ENCODE assay signal across 24 cellular contexts in genomic region chr4:98613453-98614075, GRCh38. TPM values are rescaled to one million over a fixed set of nuclear protein-coding genes. Genes with fewer than 3 reads are reported as not detected.
DNase-seq lines count a peak whose midpoint lies in the region; ATAC-seq, FAIRE-seq and TF ChIP-seq lines count a peak whose summit lies in the region.
"Had no signal": no experiment of that assay in that cellular context is flagged by ENCODE, and none has a peak within 500 bp of the region (broad histone marks: within the 10 kb centered on the region; RNA-seq: fewer than 3 reads in every experiment).

No MANE protein-coding gene starts in this region.

- CTCF ChIA-PET in K562 (lab: Yijun Ruan, JAX; ENCODE audit: low intra/inter-chr PET ratio): no interaction called here

- no peaks in the 10 kb centered on the region for H3K27me3 Mint-ChIP-seq in T-helper 1 cell treated with Interleukin-12 subunit alpha and Interleukin-12 subunit beta and Interleukin-4 antibody, amounts not matched to agents 30 μg/mL and 1 μg/mL, for 36 hours (ENCODE audit: low read depth)
- H3K27me3 Mint-ChIP-seq: CD4-positive, alpha-beta memory T cell; memory B cell had no signal

- H2BK120ac ChIP-seq in trophoblast cell (ENCODE audit: insufficient read depth, low read length, poor library complexity): no peak overlapping the region

- no peak overlapping the region for H4K12ac ChIP-seq in trophoblast cell (ENCODE audit: low read depth, low read length)

- peaks cover 3% of the 10 kb centered on the region for H3K36me3 Mint-ChIP-seq in T-helper 1 cell treated with Interleukin-12 subunit alpha and Interleukin-12 subunit beta and Interleukin-4 antibody, amounts not matched to agents 30 μg/mL and 1 μg/mL, for 36 hours (ENCODE audit: low read depth)
- H3K36me3 Mint-ChIP-seq: CD4-positive, alpha-beta memory T cell; memory B cell; natural killer cell had no signal

- WGBS in K562 (ENCODE audit: insufficient coverage, low coverage, missing lambda C conversion rate): 15% methylated on average over 4 of the region's 4 CpGs
- 54 to 72% methylated on average over 2 to 3 of the region's 4 CpGs for WGBS in mesodermal cell (ENCODE audit: insufficient coverage in 2 of 2), 2 experiments
- WGBS in trophoblast cell (ENCODE audit: extremely low coverage, insufficient coverage, insufficient read length): no CpG with 5 or more reads among the region's 4 CpGs

- H3K9me3 ChIP-seq in K562 (replicated peaks; ENCODE audit: control insufficient read depth, insufficient read depth, low read depth, low read length) (no peaks in the 10 kb centered on the region), mesodermal cell (ENCODE audit: control insufficient read depth, low read length) (no peaks in the 10 kb centered on the region), uterus (no peaks in the 10 kb centered on the region), trophoblast cell (ENCODE audit: insufficient read depth, low read depth, low read length) (no peaks in the 10 kb centered on the region)
- H3K9me3 ChIP-seq: esophagus squamous epithelium had no signal

- no peak overlapping the region for H3K23ac ChIP-seq in trophoblast cell (ENCODE audit: low read length)

- H3K4me2 ChIP-seq in K562 (ENCODE audit: insufficient read depth, low read length) (no peak overlapping the region), trophoblast cell (ENCODE audit: low read length) (no peak overlapping the region)

- no peak overlapping the region for H2AFZ ChIP-seq in K562 (ENCODE audit: low read depth, low read length)
- no peak overlapping the region for H2AFZ ChIP-seq in trophoblast cell (ENCODE audit: insufficient read depth, low read length, poor library complexity)

- H3K9ac ChIP-seq in K562 (ENCODE audit: insufficient read depth in 1 of 2, low read depth in 2 of 2, low read length in 2 of 2) (no peak overlapping the region), trophoblast cell (ENCODE audit: low read length) (no peak overlapping the region)

- no TSS peak for BruUV-seq in K562 (replicated peaks; lab: Mats Ljungman, UMichigan)

- in situ Hi-C loops in K562 (cut with MboI): no loop called here

- H3K4me3 Mint-ChIP-seq in T-helper 1 cell treated with Interleukin-12 subunit alpha and Interleukin-12 subunit beta and Interleukin-4 antibody, amounts not matched to agents 30 μg/mL and 1 μg/mL, for 36 hours: no peak overlapping the region
- H3K4me3 Mint-ChIP-seq: natural killer cell had no signal

- H4K91ac ChIP-seq in trophoblast cell (ENCODE audit: low read depth, low read length): no peak overlapping the region

- POLR2A ChIA-PET in K562 (lab: Yijun Ruan, JAX): no interaction called here

- TF ChIP-seq RAD21 in K562 (CRISPR knock-in tag; conservative IDR thresholded peaks at IDR 0.05 in 1 of 2, IDR thresholded peaks at IDR 0.05 in 1 of 2): no peak

- H3K14ac ChIP-seq in trophoblast cell (ENCODE audit: low read length): no peak overlapping the region

- TF ChIP-seq POLR2A in K562 (conservative IDR thresholded peaks at IDR 0.05) (no peak), uterus (IDR thresholded peaks at IDR 0.05) (no peak)

- TF ChIP-seq EP300 in K562 (IDR thresholded peaks at IDR 0.05; ENCODE audit: low read length): no peak

- H3K4me3 ChIP-seq in K562: no peak overlapping the region
- no peak overlapping the region for H3K4me3 ChIP-seq in mesodermal cell (ENCODE audit: extremely low read depth, insufficient read depth, low read length, poor library complexity, severe bottlenecking)
- no peak overlapping the region for H3K4me3 ChIP-seq in uterus
- H3K4me3 ChIP-seq in trophoblast cell (ENCODE audit: low read depth, low read length): no peak overlapping the region
- H3K4me3 ChIP-seq: esophagus squamous epithelium had no signal

- H2BK12ac ChIP-seq in trophoblast cell (ENCODE audit: low read length): no peak overlapping the region

- no peaks in the 10 kb centered on the region for H3K9me3 Mint-ChIP-seq in T-helper 1 cell treated with Interleukin-12 subunit alpha and Interleukin-12 subunit beta and Interleukin-4 antibody, amounts not matched to agents 30 μg/mL and 1 μg/mL, for 36 hours
- H3K9me3 Mint-ChIP-seq: CD4-positive, alpha-beta memory T cell; memory B cell; natural killer cell had no signal

- no peak for TF ChIP-seq CTCF in K562 (IDR thresholded peaks at IDR 0.05 in 2 of 3, conservative IDR thresholded peaks at IDR 0.05 in 1 of 3; ENCODE audit: insufficient read depth in 2 of 3, low read depth in 1 of 3, low read length in 3 of 3)
- no peak for TF ChIP-seq CTCF in uterus (IDR thresholded peaks at IDR 0.05)

- no peaks in the 10 kb centered on the region for H3K36me3 ChIP-seq in K562 (ENCODE audit: control insufficient read depth, insufficient read depth, low read length)
- H3K36me3 ChIP-seq in mesodermal cell (ENCODE audit: control insufficient read depth, insufficient read depth, low read length): no peaks in the 10 kb centered on the region
- H3K36me3 ChIP-seq in uterus: no peaks in the 10 kb centered on the region
- no peaks in the 10 kb centered on the region for H3K36me3 ChIP-seq in trophoblast cell (ENCODE audit: control insufficient read depth in 1 of 2, insufficient read depth in 2 of 2, low read length in 2 of 2)
- H3K36me3 ChIP-seq: esophagus squamous epithelium had no signal

- H3K27me3 ChIP-seq in K562 (ENCODE audit: control insufficient read depth in 2 of 2, insufficient read depth in 2 of 2, low read length in 2 of 2) (peaks cover 2 to 21% of the 10 kb centered on the region in 2 experiments; a peak in 3 of 5 replicates), uterus (no peaks in the 10 kb centered on the region), trophoblast cell (ENCODE audit: insufficient read depth, low read length) (no peaks in the 10 kb centered on the region)
- H3K27me3 ChIP-seq: esophagus squamous epithelium had no signal

- ATAC-seq in K562: no peak
- ATAC-seq in left cardiac atrium: no peak
- ATAC-seq: natural killer cell, sciatic nerve had no signal

- H2AK5ac ChIP-seq in trophoblast cell (ENCODE audit: low read length): no peak overlapping the region

- no peak for FAIRE-seq in K562 (lab: Jason Lieb, UNC)
- FAIRE-seq: G401.6, TTC549 had no signal

- no peak overlapping the region for H3K4ac ChIP-seq in trophoblast cell (ENCODE audit: low read depth, low read length)

- H2BK5ac ChIP-seq in trophoblast cell (ENCODE audit: low read depth, low read length, poor library complexity): no peak overlapping the region

- no peaks in the 10 kb centered on the region for H3K9me1 ChIP-seq in K562 (ENCODE audit: control insufficient read depth, insufficient read depth, low read length)

- peaks cover 29% of the 10 kb centered on the region for H3K4me1 Mint-ChIP-seq in T-helper 1 cell treated with Interleukin-12 subunit alpha and Interleukin-12 subunit beta and Interleukin-4 antibody, amounts not matched to agents 30 μg/mL and 1 μg/mL, for 36 hours (ENCODE audit: low read depth)

- no peaks in the 10 kb centered on the region for H3K79me2 ChIP-seq in K562 (ENCODE audit: control insufficient read depth, insufficient read depth, low read length)
- H3K79me2 ChIP-seq in trophoblast cell (ENCODE audit: control insufficient read depth, insufficient read depth, low read length, poor library complexity): no peaks in the 10 kb centered on the region

- H4K20me1 ChIP-seq in K562 (replicated peaks; ENCODE audit: control insufficient read depth, insufficient read depth, low read length): no peaks in the 10 kb centered on the region

- DNase-seq in T-helper 1 cell (no peak), K562 (ENCODE audit: extremely low read depth in 1 of 4, low spot score in 3 of 4) (no peak), uterus (no peak), trophoblast cell (no peak), left cardiac atrium (no peak), SIG-M5 (lab: John Stamatoyannopoulos, UW) (no peak)
- DNase-seq: activated naive CD4-positive, alpha-beta T cell treated with anti-CD3 and anti-CD28 coated beads, Interleukin-2, amount 50 U/mL, for 16 hours; activated T-cell treated with anti-CD3 and anti-CD28 coated beads, Interleukin-2, amount 50 U/mL, for 48 hours; aorta; CD4-positive, alpha-beta memory T cell; DMS153; esophagus squamous epithelium; HCEC 1CT; natural killer cell; NCI-H1694; NCI-H748 treated with DMSO at 0.1 percent for 48 hours; SW 1271 had no signal

- intact Hi-C loops in K562 (cut with micrococcal nuclease): no loop called here
- intact Hi-C loops in uterus (cut with DNase I; ENCODE audit: low total_unique reads): no loop called here
- intact Hi-C loops in left cardiac atrium (cut with DNase I): no loop called here

- peak overlapping the region; percentile 6 for H3K27ac Mint-ChIP-seq in T-helper 1 cell treated with Interleukin-12 subunit alpha and Interleukin-12 subunit beta and Interleukin-4 antibody, amounts not matched to agents 30 μg/mL and 1 μg/mL, for 36 hours
- H3K27ac Mint-ChIP-seq: memory B cell had no signal

- H3K27ac ChIP-seq in K562 (ENCODE audit: extremely low read depth, low read depth, low read length) (no peak overlapping the region), mesodermal cell (ENCODE audit: low read depth, low read length, severe bottlenecking) (peak overlapping the region; percentile 37), uterus (peak overlapping the region; percentile 38 to 63), trophoblast cell (ENCODE audit: low read depth, low read length) (no peak overlapping the region)
- H3K27ac ChIP-seq: 22Rv1, esophagus squamous epithelium had no signal

- H4K8ac ChIP-seq in trophoblast cell (ENCODE audit: low read depth, low read length): no peak overlapping the region

- H3K4me1 ChIP-seq in K562 (replicated peaks in 1 of 2; ENCODE audit: control insufficient read depth in 2 of 2, insufficient read depth in 2 of 2, low read length in 2 of 2) (no peaks in the 10 kb centered on the region), mesodermal cell (ENCODE audit: control insufficient read depth, insufficient read depth, low read length, poor library complexity, severe bottlenecking) (peaks cover 58% of the 10 kb centered on the region), uterus (peaks cover 0 to 8% of the 10 kb centered on the region in 2 donors), trophoblast cell (ENCODE audit: control insufficient read depth in 1 of 2, insufficient read depth in 2 of 2, low read length in 2 of 2) (no peaks in the 10 kb centered on the region)

- H3K18ac ChIP-seq in trophoblast cell (ENCODE audit: low read length): no peak overlapping the region

- no peaks in the 10 kb centered on the region for H3K79me1 ChIP-seq in trophoblast cell (ENCODE audit: low read length)

RNA-seq across cellular contexts. Expression of gene TSPAN5, which starts 44.8 kb away (rescaled TPM):
- total RNA-seq in K562 (2011; cell fraction: chromatin; rRNA removed; ENCODE audit: low replicate concordance): 1.8 and 1.9 TPM in 2 replicates
- total RNA-seq in K562 (2011; cell fraction: nucleolus; rRNA removed): 0.79 and 3.2 TPM in 2 replicates
- 0.59 and 2.9 TPM in 2 replicates for total RNA-seq in K562 (2011; cell fraction: nucleoplasm; rRNA removed)
- 0.61 and 0.86 TPM in 2 replicates for total RNA-seq in K562 (2014; rRNA removed)
- total RNA-seq in K562 (2014; rRNA removed; fragmentation: Illumina TruSeq; extraction: Trizol): 0.69 and 0.80 TPM in 2 replicates
- 0.38 and 0.58 TPM in 2 replicates for total RNA-seq in K562 (2015; rRNA removed; fragmentation: Illumina TruSeq; extraction: Trizol)
- total RNA-seq in K562 (2021): 1.5 TPM in 2 replicates
- 0.60 and 6.6 TPM in 2 replicates for polyA plus RNA-seq in K562 (2011; rRNA removed)
- 0.59 and 3.8 TPM in 2 replicates for polyA plus RNA-seq in K562 (2011; cell fraction: cytosol; rRNA removed)
- polyA plus RNA-seq in K562 (2011; cell fraction: nucleus; rRNA removed): 0.51 and 3.1 TPM in 2 replicates
- polyA plus RNA-seq in K562 (2012): 1.2 and 1.5 TPM in 2 replicates
- polyA plus RNA-seq in K562 (2014; fragmentation: Illumina TruSeq; extraction: Trizol): 0.88 and 1.1 TPM in 2 replicates
- polyA plus RNA-seq in K562 (2014; fragmentation: Nextera tagmentation; extraction: Ambion mirVana): under 1 TPM; 0.59 to 0.73 TPM
- polyA plus RNA-seq in K562 (2014; rRNA removed): 0.62 and 1.2 TPM in 2 replicates
- 0.93 and 5.2 TPM in 2 replicates for polyA minus RNA-seq in K562 (2011; rRNA and poly(A)+ RNA removed)
- polyA minus RNA-seq in K562 (2011; cell fraction: cytosol; rRNA and poly(A)+ RNA removed): 4.5 TPM in 1 of 2 replicates, not detected in the other
- polyA minus RNA-seq in K562 (2011; cell fraction: nucleus; rRNA and poly(A)+ RNA removed): 0.22 and 1.9 TPM in 2 replicates
- polyA plus RNA-seq in mesodermal cell (2013, experiment 1 of 2): 66.2 TPM
- polyA plus RNA-seq in mesodermal cell (2013, experiment 2 of 2): 69.8 TPM
- total RNA-seq in uterus: 10 to 100 TPM; 15.9 to 45.3 (median 30.3) TPM
- polyA plus RNA-seq in trophoblast cell (2013): 9.9 and 10.3 TPM in 2 replicates
- 1 to 10 TPM; 1.3 to 2.0 TPM for total RNA-seq in left cardiac atrium

Comparison
In these comparisons a context has a peak if more than half of its experiments do, and no peak if none do; other contexts are left out.
1. H3K27ac ChIP-seq: peak in mesodermal cell (single experiment) and uterus (2 of 2); none in K562 (single experiment) and trophoblast cell (single experiment).
2. RNA of gene TSPAN5, which starts 44.8 kb away (total RNA-seq): 15.9 to 45.3 TPM in uterus; 1.3 to 2.0 TPM in left cardiac atrium and 0.38 to 3.2 TPM in K562; every median in the first group is over 4 times any median in the second.